1 cellular context compared by ENCODE assay signal in the genomic region with DNA sequence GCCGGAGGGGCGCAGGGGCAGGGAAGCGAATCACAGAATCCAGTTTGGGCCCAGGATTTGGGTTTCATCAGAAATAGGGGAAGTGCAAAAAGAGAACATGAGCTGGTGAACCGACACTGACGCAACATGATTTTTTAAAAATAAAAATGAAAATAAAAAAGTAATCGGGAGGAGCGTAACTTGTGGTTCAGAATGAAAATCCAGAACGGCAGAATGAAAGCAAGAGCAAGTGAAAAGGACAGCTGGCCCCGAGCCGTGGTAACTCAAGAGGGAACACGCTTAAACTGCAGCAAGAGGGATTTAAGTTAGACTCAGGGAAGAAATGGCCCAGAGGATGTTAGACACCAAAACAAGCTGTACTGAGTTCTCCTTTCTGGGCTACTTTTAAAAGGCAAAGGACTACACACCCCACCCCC.
TF ChIP-seq lines count a peak whose summit lies in the region.

No MANE protein-coding gene starts in this region.

TF ChIP-seq in liver, 16 proteins besides CTCF, POLR2A, EP300 and RAD21 (continued from another document):
- TF ChIP-seq, protein P1, sequence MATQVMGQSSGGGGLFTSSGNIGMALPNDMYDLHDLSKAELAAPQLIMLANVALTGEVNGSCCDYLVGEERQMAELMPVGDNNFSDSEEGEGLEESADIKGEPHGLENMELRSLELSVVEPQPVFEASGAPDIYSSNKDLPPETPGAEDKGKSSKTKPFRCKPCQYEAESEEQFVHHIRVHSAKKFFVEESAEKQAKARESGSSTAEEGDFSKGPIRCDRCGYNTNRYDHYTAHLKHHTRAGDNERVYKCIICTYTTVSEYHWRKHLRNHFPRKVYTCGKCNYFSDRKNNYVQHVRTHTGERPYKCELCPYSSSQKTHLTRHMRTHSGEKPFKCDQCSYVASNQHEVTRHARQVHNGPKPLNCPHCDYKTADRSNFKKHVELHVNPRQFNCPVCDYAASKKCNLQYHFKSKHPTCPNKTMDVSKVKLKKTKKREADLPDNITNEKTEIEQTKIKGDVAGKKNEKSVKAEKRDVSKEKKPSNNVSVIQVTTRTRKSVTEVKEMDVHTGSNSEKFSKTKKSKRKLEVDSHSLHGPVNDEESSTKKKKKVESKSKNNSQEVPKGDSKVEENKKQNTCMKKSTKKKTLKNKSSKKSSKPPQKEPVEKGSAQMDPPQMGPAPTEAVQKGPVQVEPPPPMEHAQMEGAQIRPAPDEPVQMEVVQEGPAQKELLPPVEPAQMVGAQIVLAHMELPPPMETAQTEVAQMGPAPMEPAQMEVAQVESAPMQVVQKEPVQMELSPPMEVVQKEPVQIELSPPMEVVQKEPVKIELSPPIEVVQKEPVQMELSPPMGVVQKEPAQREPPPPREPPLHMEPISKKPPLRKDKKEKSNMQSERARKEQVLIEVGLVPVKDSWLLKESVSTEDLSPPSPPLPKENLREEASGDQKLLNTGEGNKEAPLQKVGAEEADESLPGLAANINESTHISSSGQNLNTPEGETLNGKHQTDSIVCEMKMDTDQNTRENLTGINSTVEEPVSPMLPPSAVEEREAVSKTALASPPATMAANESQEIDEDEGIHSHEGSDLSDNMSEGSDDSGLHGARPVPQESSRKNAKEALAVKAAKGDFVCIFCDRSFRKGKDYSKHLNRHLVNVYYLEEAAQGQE (IDR thresholded peaks at IDR 0.05): no peak
- TF ChIP-seq SP1 (IDR thresholded peaks at IDR 0.05): no peak
